ENCODE assay signal across 11 cellular contexts in the genomic region with DNA sequence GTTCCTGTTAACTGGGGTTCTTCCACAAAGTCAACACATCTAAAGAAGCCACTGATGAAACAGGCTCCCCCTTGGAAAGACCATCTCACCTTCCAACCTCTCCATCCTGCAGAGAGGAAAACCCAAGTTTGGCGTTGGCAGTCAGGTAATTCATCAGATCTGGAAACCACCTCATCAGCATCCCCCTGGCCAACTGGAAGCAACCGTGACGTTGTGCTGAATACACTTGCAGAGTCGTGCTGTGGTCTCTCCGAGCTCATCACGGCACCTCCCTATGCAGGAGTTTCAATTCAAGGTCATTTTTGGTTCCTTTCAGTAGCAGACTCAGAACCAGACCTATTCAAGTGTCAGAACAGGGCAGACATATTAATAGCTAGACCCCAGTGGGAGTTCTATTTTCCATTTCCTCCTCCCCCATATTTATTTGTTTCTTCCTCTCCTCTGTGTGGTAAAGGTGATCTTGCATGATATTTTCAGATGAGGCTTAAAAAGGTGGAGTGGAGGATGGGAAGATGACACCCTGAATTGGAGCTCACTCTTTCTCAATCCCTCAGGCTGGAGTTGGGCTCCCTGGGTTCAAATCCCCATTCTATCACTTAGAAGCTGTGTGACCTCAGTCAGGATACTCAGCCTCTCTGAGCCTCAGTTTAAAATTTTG.
DNase-seq lines count a peak whose midpoint lies in the region; ATAC-seq and TF ChIP-seq lines count a peak whose summit lies in the region.
"Had no signal": no experiment of that assay in that cellular context is flagged by ENCODE, and none has a peak within 500 bp of the region (broad histone marks: within the 10 kb centered on the region; RNA-seq: fewer than 3 reads in every experiment).

No MANE protein-coding gene starts in this region.

- H3K27me3 Mint-ChIP-seq in activated CD4-positive, alpha-beta T cell treated with anti-CD3 and anti-CD28 coated beads, Interleukin-2, amount 10 ng/mL, durations not matched to agents 24 days and 14 days = peaks cover 3% of the 10 kb centered on the region
- peaks cover 1% of the 10 kb centered on the region for H3K27me3 Mint-ChIP-seq in chondrocyte (ENCODE audit: low read depth)
- H3K27me3 Mint-ChIP-seq: effector memory CD8-positive, alpha-beta T cell had no signal

- no peaks in the 10 kb centered on the region for H3K9me3 ChIP-seq in mucosa of descending colon
- H3K9me3 ChIP-seq in sigmoid colon = no peaks in the 10 kb centered on the region

- H3K4me3 ChIP-seq in mucosa of descending colon (no peak overlapping the region), sigmoid colon (no peak overlapping the region)

- H3K4me3 Mint-ChIP-seq in activated CD4-positive, alpha-beta T cell treated with anti-CD3 and anti-CD28 coated beads, Interleukin-2, amount 10 ng/mL, durations not matched to agents 24 days and 14 days = no peak overlapping the region
- no peak overlapping the region for H3K4me3 Mint-ChIP-seq in chondrocyte (ENCODE audit: unreplicated experiment)
- H3K4me3 Mint-ChIP-seq: effector memory CD8-positive, alpha-beta T cell had no signal

- H3K36me3 ChIP-seq in mucosa of descending colon (ENCODE audit: low read depth) = no peaks in the 10 kb centered on the region
- H3K36me3 ChIP-seq in sigmoid colon = no peaks in the 10 kb centered on the region

- 72 to 86% methylated on average over 6 of the region's 6 CpGs for WGBS in sigmoid colon, 2 donors

- no peak overlapping the region for H3K27ac ChIP-seq in sigmoid colon

- H3K4me1 Mint-ChIP-seq in activated CD4-positive, alpha-beta T cell treated with anti-CD3 and anti-CD28 coated beads, Interleukin-2, amount 10 ng/mL, durations not matched to agents 24 days and 14 days = peaks cover 30% of the 10 kb centered on the region
- H3K4me1 Mint-ChIP-seq in chondrocyte (ENCODE audit: low read depth) = peaks cover 5% of the 10 kb centered on the region

- H3K27ac Mint-ChIP-seq in activated CD4-positive, alpha-beta T cell treated with anti-CD3 and anti-CD28 coated beads, Interleukin-2, amount 10 ng/mL, durations not matched to agents 24 days and 14 days = peak overlapping the region; percentile 71
- no peak overlapping the region for H3K27ac Mint-ChIP-seq in chondrocyte (ENCODE audit: unreplicated experiment)
- H3K27ac Mint-ChIP-seq: effector memory CD8-positive, alpha-beta T cell had no signal

- no peaks in the 10 kb centered on the region for H3K36me3 Mint-ChIP-seq in activated CD4-positive, alpha-beta T cell treated with anti-CD3 and anti-CD28 coated beads, Interleukin-2, amount 10 ng/mL, durations not matched to agents 24 days and 14 days (ENCODE audit: low read depth)
- H3K36me3 Mint-ChIP-seq in chondrocyte (ENCODE audit: low read depth) = peaks cover 2% of the 10 kb centered on the region

- no peaks in the 10 kb centered on the region for H3K27me3 ChIP-seq in sigmoid colon

- ATAC-seq in GM21360 (IDR thresholded peaks at IDR 0.05; ENCODE audit: unreplicated experiment) (peak; percentile 84), HG03064 (IDR thresholded peaks at IDR 0.05; ENCODE audit: low read depth, unreplicated experiment) (peak; percentile 74), mucosa of descending colon (peak; percentile 10)
- ATAC-seq: effector memory CD8-positive, alpha-beta T cell had no signal

- H3K4me1 ChIP-seq in mucosa of descending colon (ENCODE audit: low read depth) = no peaks in the 10 kb centered on the region
- no peaks in the 10 kb centered on the region for H3K4me1 ChIP-seq in sigmoid colon

- peaks cover 11% of the 10 kb centered on the region for H3K9me3 Mint-ChIP-seq in activated CD4-positive, alpha-beta T cell treated with anti-CD3 and anti-CD28 coated beads, Interleukin-2, amount 10 ng/mL, durations not matched to agents 24 days and 14 days
- no peaks in the 10 kb centered on the region for H3K9me3 Mint-ChIP-seq in chondrocyte (ENCODE audit: low read depth)
- H3K9me3 Mint-ChIP-seq: effector memory CD8-positive, alpha-beta T cell had no signal

- TF ChIP-seq POLR2A in sigmoid colon (IDR thresholded peaks at IDR 0.05) = no peak

- intact Hi-C loops in activated CD4-positive, alpha-beta T cell treated with anti-CD3 and anti-CD28 coated beads, Interleukin-2, amount 10 ng/mL, durations not matched to agents 24 days and 14 days (cut with micrococcal nuclease) = loop anchor here (2.0 kb wide), 1 partner anchor 25 kb away; no protein-coding TSS in a partner anchor
- intact Hi-C loops in mucosa of descending colon (cut with DNase I, micrococcal nuclease) (no loop called here), sigmoid colon (cut with DNase I) (no loop called here)

- TF ChIP-seq EP300 in sigmoid colon (IDR thresholded peaks at IDR 0.05) = no peak

- no peak for DNase-seq in activated CD4-positive, alpha-beta T cell treated with anti-CD3 and anti-CD28 coated beads, Interleukin-2, amount 10 ng/mL, durations not matched to agents 24 days and 14 days
- no peak for DNase-seq in activated CD4-positive, alpha-beta T cell treated with anti-CD3 and anti-CD28 coated beads for 1 hour
- DNase-seq in mucosa of descending colon = no peak
- DNase-seq in sigmoid colon = no peak
- DNase-seq in HuH-7.5 (ENCODE audit: low spot score) = no peak
- no peak for DNase-seq in chondrocyte (ENCODE audit: low spot score)
- DNase-seq: effector memory CD8-positive, alpha-beta T cell; IMR-90; NCI-H510A had no signal

- TF ChIP-seq CTCF in mucosa of descending colon (IDR thresholded peaks at IDR 0.05) (no peak), sigmoid colon (IDR thresholded peaks at IDR 0.05) (no peak), chondrocyte (IDR thresholded peaks at IDR 0.05) (no peak)

Comparison
In these comparisons a context has a peak if more than half of its experiments do, and no peak if none do; other contexts are left out.
1. ATAC-seq: peak in every context shown above with its lines; median percentile 84 in GM21360; 74 in HG03064; 10 in mucosa of descending colon.